In genomic region chr7:76234931-76235441, GRCh38 we compare ENCODE assay signal across 9 cellular contexts. TPM values are rescaled to one million over a fixed set of nuclear protein-coding genes. Genes with fewer than 3 reads are reported as not detected.
DNase-seq lines count a peak whose midpoint lies in the region; ATAC-seq, FAIRE-seq and TF ChIP-seq lines count a peak whose summit lies in the region.
"Had no signal": no experiment of that assay in that cellular context is flagged by ENCODE, and none has a peak within 500 bp of the region (broad histone marks: within the 10 kb centered on the region; RNA-seq: fewer than 3 reads in every experiment).

No MANE protein-coding gene starts in this region.

- no peak for TF ChIP-seq CTCF in GM12878 (IDR thresholded peaks at IDR 0.05 in 2 of 3, conservative IDR thresholded peaks at IDR 0.05 in 1 of 3; ENCODE audit: control insufficient read depth in 2 of 3, extremely low read depth in 1 of 3, insufficient read depth in 1 of 3, low read depth in 3 of 3, low read length in 3 of 3)
- no peak for TF ChIP-seq CTCF in smooth muscle cell (IDR thresholded peaks at IDR 0.05; ENCODE audit: borderline replicate concordance, insufficient read depth, poor library complexity, severe bottlenecking)

- RAD21 ChIA-PET in GM12878 (lab: Charles Lee; ENCODE audit: unreplicated experiment) = no interaction called here

- H4K20me1 ChIP-seq in GM12878 (ENCODE audit: control insufficient read depth, insufficient read depth) (no peaks in the 10 kb centered on the region), smooth muscle cell (ENCODE audit: low read depth) (no peaks in the 10 kb centered on the region)

- ATAC-seq in GM12878 = peak; percentile 96
- no peak for ATAC-seq in HG03039 (IDR thresholded peaks at IDR 0.05; ENCODE audit: unreplicated experiment)

- H3F3A ChIP-seq in smooth muscle cell (ENCODE audit: low read depth) = no peaks in the 10 kb centered on the region

- no TSS peak for BruUV-seq in GM12878 (replicated peaks; lab: Mats Ljungman, UMichigan)

- H3K27ac ChIP-seq in HUES64 (ENCODE audit: low read depth, low read length) (no peak overlapping the region; the same call in 1 of the 2 replicates), GM12878 (ENCODE audit: control insufficient read depth, insufficient read depth) (no peak overlapping the region), iPS DF 6.9 (ENCODE audit: low read length) (no peak overlapping the region), smooth muscle cell (ENCODE audit: low read depth) (no peak overlapping the region)

- intact Hi-C loops in GM12878 (cut with micrococcal nuclease; ENCODE audit: unreplicated experiment) = no loop called here

- peak; percentile 47 for DNase-seq in UCSD-AML1 (lab: John Stamatoyannopoulos, UW; ENCODE audit: unreplicated experiment)
- DNase-seq in GM12878 (ENCODE audit: low read depth, low spot score) = no peak
- DNase-seq in iPS DF 6.9 (ENCODE audit: low read depth, low spot score) = no peak
- peak; percentile 42 for DNase-seq in smooth muscle cell (lab: John Stamatoyannopoulos, UW; ENCODE audit: unreplicated experiment)
- no peak for DNase-seq in DMS79 treated with DMSO at 0.1 percent for 48 hours (lab: John Stamatoyannopoulos, UW)

- no peak for FAIRE-seq in GM12878 (lab: Jason Lieb, UNC)
- FAIRE-seq: colon had no signal

- no peak for TF ChIP-seq EP300 in GM12878 (IDR thresholded peaks at IDR 0.05; ENCODE audit: borderline replicate concordance in 1 of 2, control insufficient read depth in 1 of 2, low read depth in 2 of 2, low read length in 2 of 2)

- no peak for TF ChIP-seq RAD21 in GM12878 (IDR thresholded peaks at IDR 0.05; ENCODE audit: insufficient read depth, low read depth, low read length)

- WGBS in HUES64 = 5% methylated on average over 48 of the region's 48 CpGs
- WGBS in GM12878 (ENCODE audit: insufficient coverage, insufficient replicate concordance, low lambda C conversion rate, missing lambda C conversion rate) = 10% methylated on average over 35 of the region's 48 CpGs
- WGBS in iPS DF 6.9 (ENCODE audit: insufficient coverage, insufficient read length) = no CpG with 5 or more reads among the region's 48 CpGs
- 9% methylated on average over 43 of the region's 48 CpGs for WGBS in smooth muscle cell (ENCODE audit: low lambda C conversion rate)

- no peaks in the 10 kb centered on the region for H3K9me3 ChIP-seq in ES-I3 (ENCODE audit: control insufficient read depth, insufficient read depth, low read length)
- H3K9me3 ChIP-seq in HUES64 (ENCODE audit: insufficient read depth, low read depth, low read length) = no peaks in the 10 kb centered on the region
- H3K9me3 ChIP-seq in GM12878 (replicated peaks; ENCODE audit: control insufficient read depth, insufficient read depth, low read length) = no peaks in the 10 kb centered on the region
- H3K9me3 ChIP-seq in iPS DF 6.9 (ENCODE audit: control insufficient read depth, insufficient read depth, low read length) = no peaks in the 10 kb centered on the region
- no peaks in the 10 kb centered on the region for H3K9me3 ChIP-seq in smooth muscle cell (replicated peaks; ENCODE audit: low read depth)

- H3K4me1 ChIP-seq in ES-I3 (ENCODE audit: insufficient read depth, low read length) = peaks cover 40% of the 10 kb centered on the region; the same call in 1 of the 2 replicates
- peaks cover 27% of the 10 kb centered on the region for H3K4me1 ChIP-seq in HUES64 (ENCODE audit: insufficient read depth, low read length)
- H3K4me1 ChIP-seq in GM12878 (ENCODE audit: control insufficient read depth, insufficient read depth, low read length) = no peaks in the 10 kb centered on the region
- peaks cover 14% of the 10 kb centered on the region for H3K4me1 ChIP-seq in iPS DF 6.9 (ENCODE audit: control insufficient read depth, insufficient read depth, low read length)
- peaks cover 5% of the 10 kb centered on the region for H3K4me1 ChIP-seq in smooth muscle cell (ENCODE audit: low read depth)

- H3K9ac ChIP-seq in ES-I3 (ENCODE audit: low read depth, low read length) = peak overlapping the region; percentile 41; the same call in 1 of the 2 replicates
- peak overlapping the region; percentile 51 for H3K9ac ChIP-seq in HUES64 (ENCODE audit: low read depth, low read length)
- no peak overlapping the region for H3K9ac ChIP-seq in GM12878 (ENCODE audit: control insufficient read depth, insufficient read depth, low read length)
- no peak overlapping the region for H3K9ac ChIP-seq in smooth muscle cell (ENCODE audit: low read depth)

- H3K4me3 ChIP-seq in HUES64 (ENCODE audit: low read length) (peak overlapping the region; percentile 55), GM12878 (no peak overlapping the region; the same call in 1 of the 2 replicates), iPS DF 6.9 (ENCODE audit: low read length) (peak overlapping the region; percentile 26; the same call in 1 of the 2 replicates), smooth muscle cell (peak overlapping the region; percentile 40)

- H3K4me2 ChIP-seq in GM12878 (ENCODE audit: control insufficient read depth, insufficient read depth) = peak overlapping the region; percentile 15; the same call in 1 of the 2 replicates
- peak overlapping the region; percentile 83 for H3K4me2 ChIP-seq in smooth muscle cell

- in situ Hi-C loops in GM12878 (cut with MboI) = no loop called here

- TF ChIP-seq POLR2A in GM12878 (IDR thresholded peaks at IDR 0.05; ENCODE audit: low read depth, low read length) = no peak

- CTCF ChIA-PET in GM12878 (lab: Yijun Ruan, JAX) = interaction anchor here (1.3 kb wide), 1 partner anchor 28 kb away, joined by 4 read pairs; no protein-coding TSS in a partner anchor

- no peaks in the 10 kb centered on the region for H3K79me2 ChIP-seq in GM12878 (ENCODE audit: control insufficient read depth, insufficient read depth, low read length)
- no peaks in the 10 kb centered on the region for H3K79me2 ChIP-seq in smooth muscle cell (ENCODE audit: low read depth)

- SMC1A ChIA-PET in GM12878 (lab: Charles Lee; ENCODE audit: uncharacterized antibody, unreplicated experiment) = no interaction called here

- POLR2A ChIA-PET in GM12878 (lab: Charles Lee) = no interaction called here

- H2AFZ ChIP-seq in GM12878 (ENCODE audit: control insufficient read depth, low read depth, low read length) = no peak overlapping the region
- peak overlapping the region; percentile 66 for H2AFZ ChIP-seq in smooth muscle cell (ENCODE audit: low read depth)

- no peaks in the 10 kb centered on the region for H3K36me3 ChIP-seq in ES-I3 (ENCODE audit: insufficient read depth, low read length)
- H3K36me3 ChIP-seq in HUES64 (ENCODE audit: insufficient read depth, low read length) = no peaks in the 10 kb centered on the region
- H3K36me3 ChIP-seq in GM12878 (ENCODE audit: control insufficient read depth in 2 of 2, insufficient read depth in 2 of 2, low read length in 1 of 2) = no peaks in the 10 kb centered on the region
- no peaks in the 10 kb centered on the region for H3K36me3 ChIP-seq in iPS DF 6.9 (ENCODE audit: control insufficient read depth, insufficient read depth, low read length)
- no peaks in the 10 kb centered on the region for H3K36me3 ChIP-seq in smooth muscle cell (ENCODE audit: low read depth)

- no peaks in the 10 kb centered on the region for H3K27me3 ChIP-seq in HUES64 (ENCODE audit: insufficient read depth, low read length)
- H3K27me3 ChIP-seq in GM12878 (replicated peaks in 1 of 2; ENCODE audit: control insufficient read depth in 2 of 2, insufficient read depth in 2 of 2, low read length in 1 of 2) = no peaks in the 10 kb centered on the region; a peak in 2 of 4 replicates
- H3K27me3 ChIP-seq in iPS DF 6.9 (ENCODE audit: control insufficient read depth, insufficient read depth, low read length) = no peaks in the 10 kb centered on the region
- H3K27me3 ChIP-seq in smooth muscle cell (ENCODE audit: low read depth) = peaks cover 9% of the 10 kb centered on the region

TF ChIP-seq in GM12878, 131 proteins besides CTCF, POLR2A, EP300 and RAD21:
- TF ChIP-seq MXI1 (IDR thresholded peaks at IDR 0.05; ENCODE audit: low read depth, low read length) (no peak), EGR1 (IDR thresholded peaks at IDR 0.05; ENCODE audit: borderline replicate concordance in 1 of 2, low read depth in 2 of 2, low read length in 2 of 2) (0 out of 3 replicates have a peak, but pooled peaks of 1 of the 2 experiments have one; percentile 25)

RNA-seq across cellular contexts. Expression of gene SRRM3, which starts 33.3 kb away (rescaled TPM):
- 7.2 TPM for polyA plus RNA-seq in HUES64 (2013, experiment 1 of 2)
- polyA plus RNA-seq in HUES64 (2013, experiment 2 of 2) = 9.5 TPM
- total RNA-seq in GM12878 (2013; cell fraction: nucleolus; rRNA removed) = not detected in 2 replicates
- not detected in 2 replicates for total RNA-seq in GM12878 (2014; rRNA removed)
- not detected in 2 replicates for total RNA-seq in GM12878 (2014; rRNA removed; fragmentation: Illumina TruSeq; extraction: Trizol)
- total RNA-seq in GM12878 (2021) = 0.15 and 0.19 TPM in 2 replicates
- not detected for polyA plus RNA-seq in GM12878 (2011; ENCODE audit: low read depth)
- 0.03 TPM in 1 of 2 replicates, not detected in the other for polyA plus RNA-seq in GM12878 (2011; rRNA removed)
- polyA plus RNA-seq in GM12878 (2011; cell fraction: cytosol; rRNA removed) = not detected in 2 replicates
- not detected in 2 replicates for polyA plus RNA-seq in GM12878 (2011; cell fraction: nucleus; rRNA removed)
- polyA plus RNA-seq in GM12878 (2012) = 0.29 and 0.30 TPM in 2 replicates
- polyA plus RNA-seq in GM12878 (2014; fragmentation: Illumina TruSeq; extraction: Trizol) = 0.03 TPM in 1 of 2 replicates, not detected in the other
- not detected for polyA plus RNA-seq in GM12878 (2014; fragmentation: Nextera tagmentation; extraction: Ambion mirVana)
- not detected in 2 replicates for polyA plus RNA-seq in GM12878 (2014; rRNA removed)
- polyA plus RNA-seq in GM12878 (2016; fragmentation: Nextera tagmentation; extraction: Ambion mirVana) = under 1 TPM in 1 of 2 experiments, not detected in 1; 0.06 TPM
- not detected in 2 replicates for polyA minus RNA-seq in GM12878 (2011; rRNA and poly(A)+ RNA removed)
- not detected in 2 replicates for polyA minus RNA-seq in GM12878 (2011; cell fraction: cytosol; rRNA and poly(A)+ RNA removed)
- polyA minus RNA-seq in GM12878 (2011; cell fraction: nucleus; rRNA and poly(A)+ RNA removed) = not detected in 2 replicates
- total RNA-seq in smooth muscle cell = 2.7 and 3.6 TPM in 2 replicates
- 10.9 and 12.5 TPM in 2 replicates for polyA plus RNA-seq in smooth muscle cell

Comparison
In these comparisons a context has a peak if more than half of its experiments do, and no peak if none do; other contexts are left out.
1. H3K9ac ChIP-seq: peak in ES-I3 (single experiment) and HUES64 (single experiment); none in GM12878 (single experiment) and smooth muscle cell (single experiment).
2. DNase-seq: peak in UCSD-AML1 (single experiment) and smooth muscle cell (single experiment); none in GM12878 (single experiment), iPS DF 6.9 (single experiment) and DMS79 treated with DMSO at 0.1 percent for 48 hours (single experiment).